Comparison of ENCODE assay signal across 23 cellular contexts in genomic region chr20:14178952-14179351, GRCh38.
"Had no signal": no experiment of that assay in that cellular context is flagged by ENCODE, and none has a peak within 500 bp of the region (broad histone marks: within the 10 kb centered on the region; RNA-seq: fewer than 3 reads in every experiment).

No MANE protein-coding gene starts in this region.

- H3K27ac Mint-ChIP-seq: effector memory CD8-positive, alpha-beta T cell; immature natural killer cell; memory B cell; natural killer cell; stimulated activated naive B cell treated with anti-CD40 and anti-IgM and Interleukin-4, amounts not matched to agents 10 μg/mL and 1 μg/mL and 100 μg/mL, for 72 hours; stimulated activated naive CD8-positive, alpha-beta T cell treated with anti-CD3 and anti-CD28 coated beads, Interleukin-15, amount 100 ng/mL, for 72 hours had no signal

- H3K36me3 ChIP-seq: lower lobe of right lung, ovary, sigmoid colon, thyroid gland, vagina had no signal

- H3K9me3 ChIP-seq: ovary, thyroid gland, vagina had no signal

- H3K4me1 ChIP-seq: lower lobe of right lung, psoas muscle, sigmoid colon, thyroid gland, vagina had no signal

- H3K36me3 Mint-ChIP-seq: memory B cell had no signal

- H3K27me3 ChIP-seq: ovary, sigmoid colon, thyroid gland, vagina had no signal

- H3K27ac ChIP-seq: lower lobe of right lung, ovary, psoas muscle, sigmoid colon, skin epidermis, thyroid gland, vagina had no signal

- H3K4me3 ChIP-seq: lower lobe of right lung, ovary, psoas muscle, sigmoid colon, skin epidermis, thyroid gland, vagina had no signal

- H3K4me3 Mint-ChIP-seq: effector memory CD8-positive, alpha-beta T cell; immature natural killer cell; memory B cell; natural killer cell; stimulated activated naive B cell treated with anti-CD40 and anti-IgM and Interleukin-4, amounts not matched to agents 10 μg/mL and 1 μg/mL and 100 μg/mL, for 72 hours; stimulated activated naive CD8-positive, alpha-beta T cell treated with anti-CD3 and anti-CD28 coated beads, Interleukin-15, amount 100 ng/mL, for 72 hours had no signal

- DNase-seq: cortex of kidney; effector memory CD8-positive, alpha-beta T cell; hypothalamus; immature natural killer cell; islet precursor cell; kidney glomerular epithelial cell; left ventricle myocardium superior; lower lobe of right lung; natural killer cell; occipital lobe; ovary; posterior cingulate gyrus; psoas muscle; right cardiac atrium; sigmoid colon; stimulated activated CD4-positive, alpha-beta T cell treated with anti-CD3 and anti-CD28 coated beads, Interleukin-15, amount 100 ng/mL, for 24 hours; stimulated activated CD4-positive, alpha-beta T cell treated with anti-CD3 and anti-CD28 coated beads, Interleukin-2, amount 100 ng/mL, for 48 hours; stimulated activated naive B cell treated with anti-CD40 and anti-IgM and Interleukin-4, amounts not matched to agents 10 μg/mL and 1 μg/mL and 100 μg/mL, for 72 hours; stimulated activated naive CD8-positive, alpha-beta T cell treated with anti-CD3 and anti-CD28 coated beads, Interleukin-15, amount 100 ng/mL, for 72 hours; thyroid gland had no signal

- H3K27me3 Mint-ChIP-seq: effector memory CD8-positive, alpha-beta T cell; stimulated activated naive B cell treated with anti-CD40 and anti-IgM and Interleukin-4, amounts not matched to agents 10 μg/mL and 1 μg/mL and 100 μg/mL, for 72 hours; stimulated activated naive CD8-positive, alpha-beta T cell treated with anti-CD3 and anti-CD28 coated beads, Interleukin-15, amount 100 ng/mL, for 72 hours had no signal

- H3K4me1 Mint-ChIP-seq: immature natural killer cell; memory B cell; natural killer cell; stimulated activated naive B cell treated with anti-CD40 and anti-IgM and Interleukin-4, amounts not matched to agents 10 μg/mL and 1 μg/mL and 100 μg/mL, for 72 hours; stimulated activated naive CD8-positive, alpha-beta T cell treated with anti-CD3 and anti-CD28 coated beads, Interleukin-15, amount 100 ng/mL, for 72 hours had no signal
